ENCODE assay signal across 9 cellular contexts in genomic region chr3:86563358-86563970, GRCh38.
DNase-seq lines count a peak whose midpoint lies in the region; ATAC-seq and TF ChIP-seq lines count a peak whose summit lies in the region.
"Had no signal": no experiment of that assay in that cellular context is flagged by ENCODE, and none has a peak within 500 bp of the region (broad histone marks: within the 10 kb centered on the region; RNA-seq: fewer than 3 reads in every experiment).

No MANE protein-coding gene starts in this region.

- intact Hi-C loops in CD4-positive, alpha-beta T cell (cut with DNase I, micrococcal nuclease), result no loop called here

- no peak overlapping the region for H3K27ac ChIP-seq in brain microvascular endothelial cell
- no peak overlapping the region for H3K27ac ChIP-seq in CD4-positive, alpha-beta T cell (ENCODE audit: low read depth, low read length)
- H3K27ac ChIP-seq: skin epidermis had no signal

- DNase-seq in GM04503 (ENCODE audit: low read depth) (peak; percentile 3), NCI-H2227 (lab: John Stamatoyannopoulos, UW; ENCODE audit: unreplicated experiment) (peak; percentile 58), brain microvascular endothelial cell (no peak), medulla oblongata (ENCODE audit: extremely low spot score) (peak; percentile 41), omental fat pad (ENCODE audit: low spot score) (no peak)
- no peak for DNase-seq in CD4-positive, alpha-beta T cell

- ATAC-seq in HG02763 (IDR thresholded peaks at IDR 0.05; ENCODE audit: unreplicated experiment) (peak; percentile 56), omental fat pad (ENCODE audit: low FRiP score) (no peak), HG03139 (IDR thresholded peaks at IDR 0.05; ENCODE audit: unreplicated experiment) (no peak)
- no peak for ATAC-seq in CD4-positive, alpha-beta T cell (ENCODE audit: poor library complexity)

- CTCF ChIA-PET in CD4-positive, alpha-beta T cell (lab: Charles Lee), result no interaction called here

- POLR2A ChIA-PET in CD4-positive, alpha-beta T cell (lab: Charles Lee), result no interaction called here

- H3K9me3 Mint-ChIP-seq in CD4-positive, alpha-beta T cell, result peaks cover 4% of the 10 kb centered on the region

- H3K4me1 Mint-ChIP-seq in CD4-positive, alpha-beta T cell (ENCODE audit: low read depth), result no peaks in the 10 kb centered on the region

- no peak overlapping the region for H3K27ac Mint-ChIP-seq in CD4-positive, alpha-beta T cell

- H3K4me3 Mint-ChIP-seq in CD4-positive, alpha-beta T cell, result no peak overlapping the region

- H3K27me3 Mint-ChIP-seq in CD4-positive, alpha-beta T cell, result no peaks in the 10 kb centered on the region

- no peaks in the 10 kb centered on the region for H3K36me3 Mint-ChIP-seq in CD4-positive, alpha-beta T cell (ENCODE audit: low read depth)

- no peaks in the 10 kb centered on the region for H3K9me3 ChIP-seq in CD4-positive, alpha-beta T cell (ENCODE audit: control insufficient read depth, low read length)

- TF ChIP-seq CTCF in brain microvascular endothelial cell (IDR thresholded peaks at IDR 0.05; ENCODE audit: low read depth, low read length, missing control alignments), result peak; percentile 56
- no peak for TF ChIP-seq CTCF in omental fat pad (IDR thresholded peaks at IDR 0.05)
- no peak for TF ChIP-seq CTCF in CD4-positive, alpha-beta T cell (IDR thresholded peaks at IDR 0.05)

- no peak overlapping the region for H3K4me3 ChIP-seq in brain microvascular endothelial cell (ENCODE audit: low read depth, low read length)
- H3K4me3 ChIP-seq: skin epidermis had no signal

- in situ Hi-C loops in brain microvascular endothelial cell (cut with HindIII; ENCODE audit: low pct_ligation_motif_present, low sequenced_read_pairs), result no loop called here

- H3K27me3 ChIP-seq in brain microvascular endothelial cell (replicated peaks), result no peaks in the 10 kb centered on the region
- no peaks in the 10 kb centered on the region for H3K27me3 ChIP-seq in CD4-positive, alpha-beta T cell (ENCODE audit: control insufficient read depth, insufficient read depth, low read length)

- no peaks in the 10 kb centered on the region for H3K36me3 ChIP-seq in brain microvascular endothelial cell (replicated peaks)

Comparison
In these comparisons a context has a peak if more than half of its experiments do, and no peak if none do; other contexts are left out.
1. DNase-seq: peak in GM04503 (single experiment), NCI-H2227 (single experiment) and medulla oblongata (single experiment); none in brain microvascular endothelial cell (single experiment), omental fat pad (single experiment) and CD4-positive, alpha-beta T cell (0 of 10).